1 cellular context compared by ENCODE assay signal in genomic region chr4:184472540-184473264, GRCh38.
TF ChIP-seq lines count a peak whose summit lies in the region.

No MANE protein-coding gene starts in this region.

TF ChIP-seq in HepG2, 621 proteins besides CTCF, POLR2A, EP300 and RAD21 (continued from another document and continues in another):
- TF ChIP-seq SIN3B (IDR thresholded peaks at IDR 0.05; ENCODE audit: low read length) (no peak), ZNF614 (CRISPR knock-in tag; IDR thresholded peaks at IDR 0.05; ENCODE audit: borderline replicate concordance) (peak; percentile 21; the same call in 1 of the 2 replicates), HOXA3 (CRISPR knock-in tag; IDR thresholded peaks at IDR 0.05) (peak; percentile 59), TMF1 (CRISPR knock-in tag; IDR thresholded peaks at IDR 0.05; ENCODE audit: low read depth) (0 out of 2 replicates have a peak, but pooled peaks have one; percentile 42), NFYB (CRISPR knock-in tag; IDR thresholded peaks at IDR 0.05) (peak; percentile 72), KAT7 (CRISPR knock-in tag; IDR thresholded peaks at IDR 0.05; ENCODE audit: borderline replicate concordance) (peak; percentile 88), KMT2A (CRISPR knock-in tag; IDR thresholded peaks at IDR 0.05) (peak; percentile 82), ZNF773 (CRISPR knock-in tag; IDR thresholded peaks at IDR 0.05; ENCODE audit: borderline replicate concordance) (no peak), SNAI1 (CRISPR knock-in tag; IDR thresholded peaks at IDR 0.05; ENCODE audit: borderline replicate concordance) (no peak), ZBTB20 (CRISPR knock-in tag; IDR thresholded peaks at IDR 0.05; ENCODE audit: borderline replicate concordance, low read depth) (no peak), ZNF383 (CRISPR knock-in tag; IDR thresholded peaks at IDR 0.05; ENCODE audit: borderline replicate concordance) (no peak), ZNF138 (CRISPR knock-in tag; IDR thresholded peaks at IDR 0.05; ENCODE audit: low read depth) (no peak), CEBPZ (IDR thresholded peaks at IDR 0.05; ENCODE audit: low read length) (no peak), ZNF18 (CRISPR knock-in tag; IDR thresholded peaks at IDR 0.05; ENCODE audit: insufficient replicate concordance) (no peak), ZNF496 (CRISPR knock-in tag; IDR thresholded peaks at IDR 0.05; ENCODE audit: insufficient replicate concordance) (no peak), TERF1 (CRISPR knock-in tag; IDR thresholded peaks at IDR 0.05) (no peak), DPF2 (CRISPR knock-in tag; IDR thresholded peaks at IDR 0.05; ENCODE audit: borderline replicate concordance, low read depth) (no peak), RFXAP (CRISPR knock-in tag; IDR thresholded peaks at IDR 0.05; ENCODE audit: borderline replicate concordance) (no peak), ZBED4 (CRISPR knock-in tag; IDR thresholded peaks at IDR 0.05; ENCODE audit: borderline replicate concordance) (no peak), TRIM24 (CRISPR knock-in tag; IDR thresholded peaks at IDR 0.05) (no peak), TCF7L2 (IDR thresholded peaks at IDR 0.05; ENCODE audit: low read depth, low read length) (no peak), ZNF777 (CRISPR knock-in tag; IDR thresholded peaks at IDR 0.05) (no peak), BRD4 (CRISPR knock-in tag; IDR thresholded peaks at IDR 0.05) (no peak; the same call in 1 of the 2 replicates), TOE1 (CRISPR knock-in tag; IDR thresholded peaks at IDR 0.05) (no peak), IRF1 (CRISPR knock-in tag; IDR thresholded peaks at IDR 0.05; ENCODE audit: low read depth) (0 out of 2 replicates have a peak, but pooled peaks have one; percentile 36), U2AF1 (optimal IDR thresholded peaks at IDR 0.05; ENCODE audit: low read depth, low read length) (no peak)
- TF ChIP-seq, protein P1, sequence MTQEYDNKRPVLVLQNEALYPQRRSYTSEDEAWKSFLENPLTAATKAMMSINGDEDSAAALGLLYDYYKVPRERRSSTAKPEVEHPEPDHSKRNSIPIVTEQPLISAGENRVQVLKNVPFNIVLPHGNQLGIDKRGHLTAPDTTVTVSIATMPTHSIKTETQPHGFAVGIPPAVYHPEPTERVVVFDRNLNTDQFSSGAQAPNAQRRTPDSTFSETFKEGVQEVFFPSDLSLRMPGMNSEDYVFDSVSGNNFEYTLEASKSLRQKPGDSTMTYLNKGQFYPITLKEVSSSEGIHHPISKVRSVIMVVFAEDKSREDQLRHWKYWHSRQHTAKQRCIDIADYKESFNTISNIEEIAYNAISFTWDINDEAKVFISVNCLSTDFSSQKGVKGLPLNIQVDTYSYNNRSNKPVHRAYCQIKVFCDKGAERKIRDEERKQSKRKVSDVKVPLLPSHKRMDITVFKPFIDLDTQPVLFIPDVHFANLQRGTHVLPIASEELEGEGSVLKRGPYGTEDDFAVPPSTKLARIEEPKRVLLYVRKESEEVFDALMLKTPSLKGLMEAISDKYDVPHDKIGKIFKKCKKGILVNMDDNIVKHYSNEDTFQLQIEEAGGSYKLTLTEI (CRISPR knock-in tag; conservative IDR thresholded peaks at IDR 0.05): no peak
- TF ChIP-seq, protein P2, sequence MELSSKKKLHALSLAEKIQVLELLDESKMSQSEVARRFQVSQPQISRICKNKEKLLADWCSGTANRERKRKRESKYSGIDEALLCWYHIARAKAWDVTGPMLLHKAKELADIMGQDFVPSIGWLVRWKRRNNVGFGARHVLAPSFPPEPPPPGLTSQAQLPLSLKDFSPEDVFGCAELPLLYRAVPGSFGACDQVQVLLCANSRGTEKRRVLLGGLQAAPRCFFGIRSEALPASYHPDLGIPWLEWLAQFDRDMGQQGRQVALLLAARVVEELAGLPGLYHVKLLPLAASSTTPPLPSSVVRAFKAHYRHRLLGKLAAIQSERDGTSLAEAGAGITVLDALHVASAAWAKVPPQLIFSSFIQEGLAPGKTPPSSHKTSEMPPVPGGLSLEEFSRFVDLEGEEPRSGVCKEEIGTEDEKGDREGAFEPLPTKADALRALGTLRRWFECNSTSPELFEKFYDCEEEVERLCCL (CRISPR knock-in tag; IDR thresholded peaks at IDR 0.05; ENCODE audit: borderline replicate concordance): no peak
- TF ChIP-seq, protein P3, sequence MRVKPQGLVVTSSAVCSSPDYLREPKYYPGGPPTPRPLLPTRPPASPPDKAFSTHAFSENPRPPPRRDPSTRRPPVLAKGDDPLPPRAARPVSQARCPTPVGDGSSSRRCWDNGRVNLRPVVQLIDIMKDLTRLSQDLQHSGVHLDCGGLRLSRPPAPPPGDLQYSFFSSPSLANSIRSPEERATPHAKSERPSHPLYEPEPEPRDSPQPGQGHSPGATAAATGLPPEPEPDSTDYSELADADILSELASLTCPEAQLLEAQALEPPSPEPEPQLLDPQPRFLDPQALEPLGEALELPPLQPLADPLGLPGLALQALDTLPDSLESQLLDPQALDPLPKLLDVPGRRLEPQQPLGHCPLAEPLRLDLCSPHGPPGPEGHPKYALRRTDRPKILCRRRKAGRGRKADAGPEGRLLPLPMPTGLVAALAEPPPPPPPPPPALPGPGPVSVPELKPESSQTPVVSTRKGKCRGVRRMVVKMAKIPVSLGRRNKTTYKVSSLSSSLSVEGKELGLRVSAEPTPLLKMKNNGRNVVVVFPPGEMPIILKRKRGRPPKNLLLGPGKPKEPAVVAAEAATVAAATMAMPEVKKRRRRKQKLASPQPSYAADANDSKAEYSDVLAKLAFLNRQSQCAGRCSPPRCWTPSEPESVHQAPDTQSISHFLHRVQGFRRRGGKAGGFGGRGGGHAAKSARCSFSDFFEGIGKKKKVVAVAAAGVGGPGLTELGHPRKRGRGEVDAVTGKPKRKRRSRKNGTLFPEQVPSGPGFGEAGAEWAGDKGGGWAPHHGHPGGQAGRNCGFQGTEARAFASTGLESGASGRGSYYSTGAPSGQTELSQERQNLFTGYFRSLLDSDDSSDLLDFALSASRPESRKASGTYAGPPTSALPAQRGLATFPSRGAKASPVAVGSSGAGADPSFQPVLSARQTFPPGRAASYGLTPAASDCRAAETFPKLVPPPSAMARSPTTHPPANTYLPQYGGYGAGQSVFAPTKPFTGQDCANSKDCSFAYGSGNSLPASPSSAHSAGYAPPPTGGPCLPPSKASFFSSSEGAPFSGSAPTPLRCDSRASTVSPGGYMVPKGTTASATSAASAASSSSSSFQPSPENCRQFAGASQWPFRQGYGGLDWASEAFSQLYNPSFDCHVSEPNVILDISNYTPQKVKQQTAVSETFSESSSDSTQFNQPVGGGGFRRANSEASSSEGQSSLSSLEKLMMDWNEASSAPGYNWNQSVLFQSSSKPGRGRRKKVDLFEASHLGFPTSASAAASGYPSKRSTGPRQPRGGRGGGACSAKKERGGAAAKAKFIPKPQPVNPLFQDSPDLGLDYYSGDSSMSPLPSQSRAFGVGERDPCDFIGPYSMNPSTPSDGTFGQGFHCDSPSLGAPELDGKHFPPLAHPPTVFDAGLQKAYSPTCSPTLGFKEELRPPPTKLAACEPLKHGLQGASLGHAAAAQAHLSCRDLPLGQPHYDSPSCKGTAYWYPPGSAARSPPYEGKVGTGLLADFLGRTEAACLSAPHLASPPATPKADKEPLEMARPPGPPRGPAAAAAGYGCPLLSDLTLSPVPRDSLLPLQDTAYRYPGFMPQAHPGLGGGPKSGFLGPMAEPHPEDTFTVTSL (CRISPR knock-in tag; IDR thresholded peaks at IDR 0.05; ENCODE audit: borderline replicate concordance): no peak
- TF ChIP-seq, protein P4, sequence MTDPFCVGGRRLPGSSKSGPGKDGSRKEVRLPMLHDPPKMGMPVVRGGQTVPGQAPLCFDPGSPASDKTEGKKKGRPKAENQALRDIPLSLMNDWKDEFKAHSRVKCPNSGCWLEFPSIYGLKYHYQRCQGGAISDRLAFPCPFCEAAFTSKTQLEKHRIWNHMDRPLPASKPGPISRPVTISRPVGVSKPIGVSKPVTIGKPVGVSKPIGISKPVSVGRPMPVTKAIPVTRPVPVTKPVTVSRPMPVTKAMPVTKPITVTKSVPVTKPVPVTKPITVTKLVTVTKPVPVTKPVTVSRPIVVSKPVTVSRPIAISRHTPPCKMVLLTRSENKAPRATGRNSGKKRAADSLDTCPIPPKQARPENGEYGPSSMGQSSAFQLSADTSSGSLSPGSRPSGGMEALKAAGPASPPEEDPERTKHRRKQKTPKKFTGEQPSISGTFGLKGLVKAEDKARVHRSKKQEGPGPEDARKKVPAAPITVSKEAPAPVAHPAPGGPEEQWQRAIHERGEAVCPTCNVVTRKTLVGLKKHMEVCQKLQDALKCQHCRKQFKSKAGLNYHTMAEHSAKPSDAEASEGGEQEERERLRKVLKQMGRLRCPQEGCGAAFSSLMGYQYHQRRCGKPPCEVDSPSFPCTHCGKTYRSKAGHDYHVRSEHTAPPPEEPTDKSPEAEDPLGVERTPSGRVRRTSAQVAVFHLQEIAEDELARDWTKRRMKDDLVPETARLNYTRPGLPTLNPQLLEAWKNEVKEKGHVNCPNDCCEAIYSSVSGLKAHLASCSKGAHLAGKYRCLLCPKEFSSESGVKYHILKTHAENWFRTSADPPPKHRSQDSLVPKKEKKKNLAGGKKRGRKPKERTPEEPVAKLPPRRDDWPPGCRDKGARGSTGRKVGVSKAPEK (CRISPR knock-in tag; IDR thresholded peaks at IDR 0.05; ENCODE audit: borderline replicate concordance): peak; percentile 94; the same call in 1 of the 2 replicates
- TF ChIP-seq, protein P5, sequence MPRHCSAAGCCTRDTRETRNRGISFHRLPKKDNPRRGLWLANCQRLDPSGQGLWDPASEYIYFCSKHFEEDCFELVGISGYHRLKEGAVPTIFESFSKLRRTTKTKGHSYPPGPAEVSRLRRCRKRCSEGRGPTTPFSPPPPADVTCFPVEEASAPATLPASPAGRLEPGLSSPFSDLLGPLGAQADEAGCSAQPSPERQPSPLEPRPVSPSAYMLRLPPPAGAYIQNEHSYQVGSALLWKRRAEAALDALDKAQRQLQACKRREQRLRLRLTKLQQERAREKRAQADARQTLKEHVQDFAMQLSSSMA (CRISPR knock-in tag; IDR thresholded peaks at IDR 0.05): no peak
